Comparison of ENCODE assay signal across 18 cellular contexts in genomic region chr3:48285132-48285531, GRCh38. TPM values are rescaled to one million over a fixed set of nuclear protein-coding genes. Genes with fewer than 3 reads are reported as not detected.
A peak's percentile ranks its signal among the peaks of the same experiment; 100 is the strongest.
DNase-seq lines count a peak whose midpoint lies in the region; ATAC-seq lines count a peak whose summit lies in the region.
"Had no signal": no experiment of that assay in that cellular context is flagged by ENCODE, and none has a peak within 500 bp of the region (broad histone marks: within the 10 kb centered on the region; RNA-seq: fewer than 3 reads in every experiment).

No MANE protein-coding gene starts in this region.

- no peaks in the 10 kb centered on the region for H3K4me1 ChIP-seq in trophoblast cell (ENCODE audit: control insufficient read depth in 1 of 2, insufficient read depth in 2 of 2, low read length in 2 of 2)
- H3K4me1 ChIP-seq: SJSA1 had no signal

- no peak overlapping the region for H3K14ac ChIP-seq in trophoblast cell (ENCODE audit: low read length)

- H3K27ac ChIP-seq in trophoblast cell (ENCODE audit: low read depth, low read length): no peak overlapping the region
- H3K27ac ChIP-seq: 22Rv1, SJSA1 had no signal

- no peak overlapping the region for H4K91ac ChIP-seq in trophoblast cell (ENCODE audit: low read depth, low read length)

- H3K4ac ChIP-seq in trophoblast cell (ENCODE audit: low read depth, low read length): no peak overlapping the region

- no peaks in the 10 kb centered on the region for H3K79me1 ChIP-seq in trophoblast cell (ENCODE audit: low read length)

- H4K8ac ChIP-seq in trophoblast cell (ENCODE audit: low read depth, low read length): no peak overlapping the region

- peaks cover 11% of the 10 kb centered on the region for H3K36me3 Mint-ChIP-seq in activated CD4-positive, alpha-beta T cell treated with anti-CD3 and anti-CD28 coated beads for 36 hours (ENCODE audit: low read depth)

- H2BK120ac ChIP-seq in trophoblast cell (ENCODE audit: insufficient read depth, low read length, poor library complexity): no peak overlapping the region

- no peak overlapping the region for H3K9ac ChIP-seq in trophoblast cell (ENCODE audit: low read length)

- POLR2A ChIA-PET in activated CD4-positive, alpha-beta T cell treated with anti-CD3 and anti-CD28 coated beads for 36 hours (lab: Charles Lee): no interaction called here

- H3K23ac ChIP-seq in trophoblast cell (ENCODE audit: low read length): no peak overlapping the region

- intact Hi-C loops in activated CD4-positive, alpha-beta T cell treated with anti-CD3 and anti-CD28 coated beads for 36 hours (cut with DNase I, micrococcal nuclease): no loop called here

- CTCF ChIA-PET in activated CD4-positive, alpha-beta T cell treated with anti-CD3 and anti-CD28 coated beads for 36 hours (lab: Charles Lee): interaction anchor here (1.0 to 1.5 kb wide), 3 partner anchors 10 to 139 kb away, joined by 3 read pairs; no protein-coding TSS in a partner anchor

- no peak overlapping the region for H2BK12ac ChIP-seq in trophoblast cell (ENCODE audit: low read length)

- no peak overlapping the region for H3K27ac Mint-ChIP-seq in activated CD4-positive, alpha-beta T cell treated with anti-CD3 and anti-CD28 coated beads for 36 hours
- H3K27ac Mint-ChIP-seq: CD4-positive, CD25-positive, alpha-beta regulatory T cell had no signal

- H3K9me3 Mint-ChIP-seq in activated CD4-positive, alpha-beta T cell treated with anti-CD3 and anti-CD28 coated beads for 36 hours (ENCODE audit: low read depth): no peaks in the 10 kb centered on the region
- H3K9me3 Mint-ChIP-seq: CD4-positive, CD25-positive, alpha-beta regulatory T cell had no signal

- no peak for DNase-seq in activated CD4-positive, alpha-beta T cell treated with anti-CD3 and anti-CD28 coated beads for 36 hours
- DNase-seq in activated CD4-positive, alpha-beta T cell treated with anti-CD3 and anti-CD28 coated beads for 48 hours: no peak
- peak; percentile 11 for DNase-seq in HS-27A (ENCODE audit: low read depth)
- DNase-seq in astrocyte of the hippocampus (ENCODE audit: low read depth, low spot score): peak; percentile 11
- DNase-seq in trophoblast cell: peak; percentile 48 to 64
- no peak for DNase-seq in germinal center (ENCODE audit: low spot score)
- DNase-seq: CD4-positive, CD25-positive, alpha-beta regulatory T cell; GOT3; KG1; NCI-H1436; NCI-H2029 treated with DMSO at 0.1 percent for 48 hours; NCI-H510A; NCI-H82 had no signal

- ATAC-seq in activated CD4-positive, alpha-beta T cell treated with anti-CD3 and anti-CD28 coated beads for 36 hours: peak; percentile 44
- ATAC-seq in GM18909 (IDR thresholded peaks at IDR 0.05; ENCODE audit: poor library complexity, unreplicated experiment) (no peak), GM21786 (IDR thresholded peaks at IDR 0.05; ENCODE audit: unreplicated experiment) (no peak)

- no peak overlapping the region for H2BK5ac ChIP-seq in trophoblast cell (ENCODE audit: low read depth, low read length, poor library complexity)

- no peaks in the 10 kb centered on the region for H3K9me3 ChIP-seq in trophoblast cell (ENCODE audit: insufficient read depth, low read depth, low read length)
- H3K9me3 ChIP-seq: SJSA1 had no signal

- no CpG with 5 or more reads among the region's 1 CpG for WGBS in trophoblast cell (ENCODE audit: extremely low coverage, insufficient coverage, insufficient read length)

- H3K4me2 ChIP-seq in trophoblast cell (ENCODE audit: low read length): no peak overlapping the region

- no peak overlapping the region for H2AK5ac ChIP-seq in trophoblast cell (ENCODE audit: low read length)

- H3K4me3 Mint-ChIP-seq in activated CD4-positive, alpha-beta T cell treated with anti-CD3 and anti-CD28 coated beads for 36 hours: no peak overlapping the region
- H3K4me3 Mint-ChIP-seq: CD4-positive, CD25-positive, alpha-beta regulatory T cell had no signal

- no peak overlapping the region for H4K12ac ChIP-seq in trophoblast cell (ENCODE audit: low read depth, low read length)

- H3K18ac ChIP-seq in trophoblast cell (ENCODE audit: low read length): no peak overlapping the region

- H3K4me1 Mint-ChIP-seq in activated CD4-positive, alpha-beta T cell treated with anti-CD3 and anti-CD28 coated beads for 36 hours: peaks cover 5% of the 10 kb centered on the region

- no peak overlapping the region for H3K4me3 ChIP-seq in trophoblast cell (ENCODE audit: low read depth, low read length)
- H3K4me3 ChIP-seq: SJSA1 had no signal

- no peaks in the 10 kb centered on the region for H3K27me3 ChIP-seq in trophoblast cell (ENCODE audit: insufficient read depth, low read length)
- H3K27me3 ChIP-seq: SJSA1 had no signal

- no peaks in the 10 kb centered on the region for H3K27me3 Mint-ChIP-seq in activated CD4-positive, alpha-beta T cell treated with anti-CD3 and anti-CD28 coated beads for 36 hours
- H3K27me3 Mint-ChIP-seq: CD4-positive, CD25-positive, alpha-beta regulatory T cell had no signal

- H3K36me3 ChIP-seq in trophoblast cell (ENCODE audit: control insufficient read depth in 1 of 2, insufficient read depth in 2 of 2, low read length in 2 of 2): no peaks in the 10 kb centered on the region
- H3K36me3 ChIP-seq: SJSA1 had no signal

- H2AFZ ChIP-seq in trophoblast cell (ENCODE audit: insufficient read depth, low read length, poor library complexity): no peak overlapping the region

- H3K79me2 ChIP-seq in trophoblast cell (ENCODE audit: control insufficient read depth, insufficient read depth, low read length, poor library complexity): no peaks in the 10 kb centered on the region

RNA-seq across cellular contexts. Expression of gene NME6, which starts 16.0 kb away (rescaled TPM):
- 10 to 100 TPM; 26.1 to 28.9 TPM for total RNA-seq in activated CD4-positive, alpha-beta T cell treated with anti-CD3 and anti-CD28 coated beads for 36 hours
- 13.8 and 14.4 TPM in 2 replicates for polyA plus RNA-seq in trophoblast cell (2013)

RNA-seq across cellular contexts. Expression of gene ZNF589, which starts 44.2 kb away (rescaled TPM):
- total RNA-seq in activated CD4-positive, alpha-beta T cell treated with anti-CD3 and anti-CD28 coated beads for 36 hours: 10 to 100 TPM; 28.6 to 29.6 TPM
- 4.0 and 4.1 TPM in 2 replicates for polyA plus RNA-seq in trophoblast cell (2013)

RNA-seq across cellular contexts. Expression of gene SPINK8, which starts 48.3 kb away (rescaled TPM):
- not detected for total RNA-seq in activated CD4-positive, alpha-beta T cell treated with anti-CD3 and anti-CD28 coated beads for 36 hours
- polyA plus RNA-seq in trophoblast cell (2013): 0.31 TPM in 1 of 2 replicates, not detected in the other
- total RNA-seq: CD4-positive, CD25-positive, alpha-beta regulatory T cell; PC-3; SJSA1 had no signal
- polyA plus RNA-seq: CD4-positive, CD25-positive, alpha-beta regulatory T cell had no signal

Comparison
In these comparisons a context has a peak if more than half of its experiments do, and no peak if none do; other contexts are left out.
1. DNase-seq: peak in HS-27A (single experiment), astrocyte of the hippocampus (single experiment) and trophoblast cell (2 of 2); none in activated CD4-positive, alpha-beta T cell treated with anti-CD3 and anti-CD28 coated beads for 36 hours (single experiment), activated CD4-positive, alpha-beta T cell treated with anti-CD3 and anti-CD28 coated beads for 48 hours (single experiment) and germinal center (single experiment).